In the genomic region with DNA sequence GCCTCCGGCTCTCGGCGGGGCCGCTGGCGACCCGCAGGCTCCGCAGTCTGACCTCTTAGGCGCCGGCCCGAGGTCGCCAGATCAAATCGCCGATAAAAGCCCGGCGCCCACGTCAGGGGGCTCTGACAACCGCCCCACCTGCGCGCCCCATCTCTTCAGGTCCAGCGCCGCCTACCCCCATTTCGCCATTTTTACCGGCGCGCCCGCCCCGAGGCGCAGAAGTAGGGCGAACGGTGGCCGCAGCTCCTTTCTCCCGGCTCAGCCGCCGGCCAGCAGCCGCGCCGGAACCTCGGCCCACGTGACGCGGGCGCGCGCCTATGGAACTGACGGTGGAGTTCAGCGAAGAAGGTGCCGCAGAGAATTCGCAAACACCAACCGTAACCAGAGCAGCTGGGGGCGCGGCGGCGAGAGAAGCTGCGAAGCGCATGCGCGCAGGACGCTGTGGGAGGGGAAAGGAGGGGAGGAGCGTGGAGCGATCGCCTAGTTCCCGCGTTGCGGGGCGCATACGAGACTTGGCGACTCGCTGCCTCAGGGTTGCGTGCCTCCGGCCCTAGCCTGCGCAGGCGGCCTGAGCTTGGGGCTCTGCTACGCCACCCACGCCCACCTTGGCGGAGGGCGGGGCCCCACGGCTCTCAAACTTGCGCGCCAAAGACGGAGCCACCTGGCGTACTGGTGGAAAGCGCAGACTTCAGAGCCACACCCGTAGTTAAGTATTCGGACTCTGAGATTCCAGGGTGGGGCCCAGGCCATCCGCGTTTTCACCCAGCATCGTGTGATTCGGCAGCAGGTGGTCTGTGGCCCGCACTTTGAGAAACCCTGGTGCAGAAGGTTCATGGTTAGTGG, we compare ENCODE assay signal across 8 cellular contexts. TPM values are rescaled to one million over a fixed set of nuclear protein-coding genes. Genes with fewer than 3 reads are reported as not detected.
DNase-seq lines count a peak whose midpoint lies in the region; ATAC-seq and TF ChIP-seq lines count a peak whose summit lies in the region.

A gene with protein sequence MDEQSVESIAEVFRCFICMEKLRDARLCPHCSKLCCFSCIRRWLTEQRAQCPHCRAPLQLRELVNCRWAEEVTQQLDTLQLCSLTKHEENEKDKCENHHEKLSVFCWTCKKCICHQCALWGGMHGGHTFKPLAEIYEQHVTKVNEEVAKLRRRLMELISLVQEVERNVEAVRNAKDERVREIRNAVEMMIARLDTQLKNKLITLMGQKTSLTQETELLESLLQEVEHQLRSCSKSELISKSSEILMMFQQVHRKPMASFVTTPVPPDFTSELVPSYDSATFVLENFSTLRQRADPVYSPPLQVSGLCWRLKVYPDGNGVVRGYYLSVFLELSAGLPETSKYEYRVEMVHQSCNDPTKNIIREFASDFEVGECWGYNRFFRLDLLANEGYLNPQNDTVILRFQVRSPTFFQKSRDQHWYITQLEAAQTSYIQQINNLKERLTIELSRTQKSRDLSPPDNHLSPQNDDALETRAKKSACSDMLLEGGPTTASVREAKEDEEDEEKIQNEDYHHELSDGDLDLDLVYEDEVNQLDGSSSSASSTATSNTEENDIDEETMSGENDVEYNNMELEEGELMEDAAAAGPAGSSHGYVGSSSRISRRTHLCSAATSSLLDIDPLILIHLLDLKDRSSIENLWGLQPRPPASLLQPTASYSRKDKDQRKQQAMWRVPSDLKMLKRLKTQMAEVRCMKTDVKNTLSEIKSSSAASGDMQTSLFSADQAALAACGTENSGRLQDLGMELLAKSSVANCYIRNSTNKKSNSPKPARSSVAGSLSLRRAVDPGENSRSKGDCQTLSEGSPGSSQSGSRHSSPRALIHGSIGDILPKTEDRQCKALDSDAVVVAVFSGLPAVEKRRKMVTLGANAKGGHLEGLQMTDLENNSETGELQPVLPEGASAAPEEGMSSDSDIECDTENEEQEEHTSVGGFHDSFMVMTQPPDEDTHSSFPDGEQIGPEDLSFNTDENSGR (minus strand): TSS at position 418 of the 843 bp plus-strand sequence. CDS start 419 bp downstream, outside the sequence.

- peak within 1 kb of the TSS; percentile 96 for H3K4me3 Mint-ChIP-seq in activated T-helper 17 cell treated with anti-CD3 and anti-CD28 coated beads, Interleukin-2, amount 50 U/mL, for 72 hours
- H3K4me3 Mint-ChIP-seq in naive thymus-derived CD8-positive, alpha-beta T cell, result peak within 1 kb of the TSS; percentile 91 to 98 (median 94)

- peak within 1 kb of the TSS; percentile 68 for H3K4me3 ChIP-seq in LNCaP clone FGC (ENCODE audit: low read depth, low read length)
- peak within 1 kb of the TSS; percentile 78 to 98 (median 83) for H3K4me3 ChIP-seq in fibroblast of lung (replicated peaks in 1 of 4; ENCODE audit: control extremely low read depth in 1 of 4, insufficient read depth in 1 of 4, low read depth in 3 of 4, low read length in 4 of 4)

- H3K36me3 ChIP-seq in fibroblast of lung (ENCODE audit: control insufficient read depth, insufficient read depth, low read length), result no peaks in the 10 kb centered on the region

- peak within 1 kb of the TSS; percentile 95 for H3K27ac Mint-ChIP-seq in activated T-helper 17 cell treated with anti-CD3 and anti-CD28 coated beads, Interleukin-2, amount 50 U/mL, for 72 hours
- peak within 1 kb of the TSS; percentile 79 to 96 (median 92) for H3K27ac Mint-ChIP-seq in naive thymus-derived CD8-positive, alpha-beta T cell

- no peaks in the 10 kb centered on the region for H4K20me1 ChIP-seq in fibroblast of lung (ENCODE audit: control insufficient read depth, extremely low read depth, insufficient read depth, low read length)

- peak within 1 kb of the TSS; percentile 96 for H3K9ac ChIP-seq in fibroblast of lung (ENCODE audit: insufficient read depth, low read length)

- no peaks in the 10 kb centered on the region for H3K27me3 Mint-ChIP-seq in activated T-helper 17 cell treated with anti-CD3 and anti-CD28 coated beads, Interleukin-2, amount 50 U/mL, for 72 hours
- H3K27me3 Mint-ChIP-seq in naive thymus-derived CD8-positive, alpha-beta T cell, result no peaks in the 10 kb centered on the region

- TF ChIP-seq CTCF in LNCaP clone FGC (IDR thresholded peaks at IDR 0.05; ENCODE audit: control insufficient read depth, extremely low read depth, insufficient read depth) (0 out of 2 replicates have a peak, but pooled peaks have one; percentile 1), RWPE1 (conservative IDR thresholded peaks at IDR 0.05; ENCODE audit: low read depth) (peak; percentile 14; the same call in 1 of the 2 replicates), fibroblast of lung (conservative IDR thresholded peaks at IDR 0.05 in 1 of 2, IDR thresholded peaks at IDR 0.05 in 1 of 2; ENCODE audit: low read depth in 1 of 2, low read length in 2 of 2) (no peak)

- ATAC-seq in activated T-helper 17 cell treated with anti-CD3 and anti-CD28 coated beads, Interleukin-2, amount 50 U/mL, for 72 hours (replicated peaks), result peak; percentile 94
- ATAC-seq in naive thymus-derived CD8-positive, alpha-beta T cell, result peak; percentile 93 to 95

- peaks cover 4% of the 10 kb centered on the region for H3K4me1 ChIP-seq in fibroblast of lung (ENCODE audit: control insufficient read depth, extremely low read depth, insufficient read depth, low read length)

- peaks cover 27% of the 10 kb centered on the region for H3K79me2 ChIP-seq in fibroblast of lung (ENCODE audit: control insufficient read depth, insufficient read depth, low read length)

- CTCF ChIA-PET in RWPE1 (lab: Yijun Ruan, JAX), result interaction anchor here (0.9 kb wide), 1 partner anchor 29 kb away, joined by 3 read pairs; no protein-coding TSS in a partner anchor

- no peaks in the 10 kb centered on the region for H3K9me3 ChIP-seq in fibroblast of lung (ENCODE audit: control insufficient read depth, insufficient read depth, low read depth, low read length)

- no peaks in the 10 kb centered on the region for H3K9me3 Mint-ChIP-seq in activated T-helper 17 cell treated with anti-CD3 and anti-CD28 coated beads, Interleukin-2, amount 50 U/mL, for 72 hours
- H3K9me3 Mint-ChIP-seq in naive thymus-derived CD8-positive, alpha-beta T cell, result no peaks in the 10 kb centered on the region

- DNase-seq in EL (peak; percentile 99), GOT3 (lab: John Stamatoyannopoulos, UW) (peak; percentile 96), LNCaP clone FGC (ENCODE audit: low read depth) (peak; percentile 97), RWPE1 (ENCODE audit: low spot score) (peak; percentile 96), fibroblast of lung (ENCODE audit: low read depth in 2 of 2) (peak; percentile 96 to 99)
- peak; percentile 97 to 99 (median 98) for DNase-seq in naive thymus-derived CD8-positive, alpha-beta T cell
- DNase-seq in stimulated activated naive CD4-positive, alpha-beta T cell (lab: John Stamatoyannopoulos, UW), result peak; percentile 97 to 99 (median 98)

- H3K36me3 Mint-ChIP-seq in activated T-helper 17 cell treated with anti-CD3 and anti-CD28 coated beads, Interleukin-2, amount 50 U/mL, for 72 hours (ENCODE audit: low read depth), result peaks cover 66% of the 10 kb centered on the region
- H3K36me3 Mint-ChIP-seq in naive thymus-derived CD8-positive, alpha-beta T cell, result peaks cover 0 to 31% (median 0%) of the 10 kb centered on the region in 3 donors

- no peaks in the 10 kb centered on the region for H3K27me3 ChIP-seq in fibroblast of lung (ENCODE audit: control insufficient read depth, insufficient read depth, low read length)

- H3K27ac ChIP-seq in RWPE1, result peak within 1 kb of the TSS; percentile 98
- peak within 1 kb of the TSS; percentile 94 for H3K27ac ChIP-seq in fibroblast of lung (ENCODE audit: insufficient read depth, low read length)

- H2AFZ ChIP-seq in fibroblast of lung (ENCODE audit: low read length), result peak within 1 kb of the TSS; percentile 96

- POLR2A ChIA-PET in RWPE1 (lab: Yijun Ruan, JAX; ENCODE audit: low non-redundant PET), result interaction anchor here (0.5 to 1.0 kb wide), 3 partner anchors 48 to 508 kb away, joined by 3 to 5 read pairs (median 5); partner anchors contain the start of genes PRR11 and SKA2
- POLR2A ChIA-PET in naive thymus-derived CD8-positive, alpha-beta T cell (lab: Charles Lee), result interaction anchor here (0.7 to 2.5 kb wide), 9 partner anchors 48 to 1285 kb away, joined by 3 to 18 read pairs (median 4); partner anchors contain the start of genes MTMR4, PRR11, PTRH2 and SKA2

- peaks cover 20% of the 10 kb centered on the region for H3K4me1 Mint-ChIP-seq in activated T-helper 17 cell treated with anti-CD3 and anti-CD28 coated beads, Interleukin-2, amount 50 U/mL, for 72 hours
- peaks cover 7 to 41% (median 38%) of the 10 kb centered on the region in 4 donors for H3K4me1 Mint-ChIP-seq in naive thymus-derived CD8-positive, alpha-beta T cell

- peak within 1 kb of the TSS; percentile 98 for H3K4me2 ChIP-seq in fibroblast of lung (ENCODE audit: extremely low read depth, insufficient read depth, low read length)

RNA-seq across cellular contexts. Expression of the gene that starts here (rescaled TPM):
- 10 to 100 TPM; 20.9 to 26.8 TPM for total RNA-seq in activated T-helper 17 cell treated with anti-CD3 and anti-CD28 coated beads, Interleukin-2, amount 50 U/mL, for 72 hours
- 43.7 and 55.3 TPM in 2 replicates for total RNA-seq in fibroblast of lung
- 28.2 and 29.3 TPM in 2 replicates for polyA plus RNA-seq in fibroblast of lung
- 19.9 and 22.3 TPM in 2 replicates for polyA plus RNA-seq in fibroblast of lung (2012)
- polyA minus RNA-seq in fibroblast of lung (ENCODE audit: low replicate concordance), result 44.4 and 55.8 TPM in 2 replicates
- 10 to 100 TPM; 26.1 to 27.2 TPM for total RNA-seq in naive thymus-derived CD8-positive, alpha-beta T cell
- polyA plus RNA-seq in naive thymus-derived CD8-positive, alpha-beta T cell, result 1 to 10 TPM; 7.2 to 9.3 (median 8.3) TPM

Comparison
In these comparisons a context has a peak if more than half of its experiments do, and no peak if none do; other contexts are left out.
1. Peak in every context shown above with its lines: DNase-seq, ATAC-seq, H3K4me3 ChIP-seq and H3K27ac ChIP-seq.
2. CTCF ChIP-seq: peak in LNCaP clone FGC (single experiment) and RWPE1 (single experiment); none in fibroblast of lung (0 of 2).